ENCODE assay signal across 18 cellular contexts in genomic region chr7:100017875-100018274, GRCh38. TPM values are rescaled to one million over a fixed set of nuclear protein-coding genes. Genes with fewer than 3 reads are reported as not detected.
DNase-seq lines count a peak whose midpoint lies in the region; ATAC-seq, FAIRE-seq and TF ChIP-seq lines count a peak whose summit lies in the region.
"Had no signal": no experiment of that assay in that cellular context is flagged by ENCODE, and none has a peak within 500 bp of the region (broad histone marks: within the 10 kb centered on the region; RNA-seq: fewer than 3 reads in every experiment).

No MANE protein-coding gene starts in this region.

- H3K27me3 Mint-ChIP-seq in activated CD4-positive, alpha-beta T cell treated with anti-CD3 and anti-CD28 coated beads for 36 hours, result no peaks in the 10 kb centered on the region
- no peaks in the 10 kb centered on the region for H3K27me3 Mint-ChIP-seq in activated CD4-positive, alpha-beta T cell treated with anti-CD3 and anti-CD28 coated beads, Interleukin-2, amount 10 ng/mL, durations not matched to agents 24 days and 14 days

- no peak for FAIRE-seq in HepG2 (lab: Jason Lieb, UNC)
- FAIRE-seq: colon, small intestine had no signal

- CTCF ChIA-PET in activated CD4-positive, alpha-beta T cell treated with anti-CD3 and anti-CD28 coated beads for 36 hours (lab: Charles Lee), result interaction anchor here (1.2 kb wide), 1 partner anchor 105 kb away, joined by 3 read pairs; no protein-coding TSS in a partner anchor
- CTCF ChIA-PET in HepG2 (lab: Yijun Ruan, JAX; ENCODE audit: low intra/inter-chr PET ratio, low total read pairs), result no interaction called here

- H4K20me1 ChIP-seq in HepG2 (ENCODE audit: insufficient read depth, low read length), result peaks cover 28% of the 10 kb centered on the region
- H4K20me1 ChIP-seq in smooth muscle cell (ENCODE audit: low read depth), result peaks cover 58% of the 10 kb centered on the region

- H3K79me2 ChIP-seq in HepG2 (ENCODE audit: insufficient read depth, low read length), result peaks cover 69% of the 10 kb centered on the region
- peaks cover 69% of the 10 kb centered on the region for H3K79me2 ChIP-seq in smooth muscle cell (ENCODE audit: low read depth)

- BruUV-seq in HepG2 (replicated peaks; lab: Mats Ljungman, UMichigan), result no TSS peak

- H3K4me2 ChIP-seq in HepG2 (ENCODE audit: low read depth, low read length), result peak overlapping the region; percentile 90
- no peak overlapping the region for H3K4me2 ChIP-seq in smooth muscle cell

- peaks cover 6 to 22% of the 10 kb centered on the region in 2 experiments for H3K36me3 ChIP-seq in HepG2 (replicated peaks in 1 of 2; ENCODE audit: control insufficient read depth in 1 of 2, insufficient read depth in 2 of 2, low read length in 2 of 2)
- H3K36me3 ChIP-seq in smooth muscle cell (ENCODE audit: low read depth), result no peaks in the 10 kb centered on the region
- H3K36me3 ChIP-seq: thyroid gland had no signal

- no peaks in the 10 kb centered on the region for H3K9me3 ChIP-seq in HepG2 (ENCODE audit: low read length)
- H3K9me3 ChIP-seq in smooth muscle cell (replicated peaks; ENCODE audit: low read depth), result no peaks in the 10 kb centered on the region
- H3K9me3 ChIP-seq: thyroid gland had no signal

- H3K27me3 ChIP-seq in HepG2 (ENCODE audit: control insufficient read depth in 1 of 2, insufficient read depth in 2 of 2, low read length in 2 of 2) (no peaks in the 10 kb centered on the region; a peak in 1 of 5 replicates), smooth muscle cell (ENCODE audit: low read depth) (no peaks in the 10 kb centered on the region)
- H3K27me3 ChIP-seq: thyroid gland had no signal

- no peak; a peak in 1 of 4 replicates for TF ChIP-seq POLR2A in HepG2 (IDR thresholded peaks at IDR 0.05; ENCODE audit: insufficient read depth in 1 of 2, low read depth in 2 of 2, low read length in 2 of 2)

- ATAC-seq in activated CD4-positive, alpha-beta T cell treated with anti-CD3 and anti-CD28 coated beads for 36 hours, result no peak
- ATAC-seq in HepG2 (no peak), HG02763 (IDR thresholded peaks at IDR 0.05; ENCODE audit: unreplicated experiment) (no peak)

- intact Hi-C loops in activated CD4-positive, alpha-beta T cell treated with anti-CD3 and anti-CD28 coated beads for 36 hours (cut with DNase I, micrococcal nuclease), result loop anchor here (5.0 to 10.0 kb wide), 3 partner anchors 34 to 527 kb away; partner anchors contain the start of gene ZNF3 (in 1 of the 2)
- intact Hi-C loops in activated CD4-positive, alpha-beta T cell treated with anti-CD3 and anti-CD28 coated beads, Interleukin-2, amount 10 ng/mL, durations not matched to agents 24 days and 14 days (cut with micrococcal nuclease), result loop anchor here (5.0 to 10.0 kb wide), 3 partner anchors 34 to 463 kb away; partner anchors contain the start of genes FAM200A, MBLAC1 and ZNF655
- intact Hi-C loops in HepG2 (cut with micrococcal nuclease; ENCODE audit: unreplicated experiment), result loop anchor here (2.0 kb wide), 1 partner anchor 21 kb away; no protein-coding TSS in a partner anchor

- in situ Hi-C loops in HepG2 (cut with HindIII; ENCODE audit: extremely low pct_ligation_motif_present, low pct_unique_long_range_greater_than_20kb), result no loop called here

- 85% methylated on average over 5 of the region's 5 CpGs for WGBS in HepG2 (ENCODE audit: low lambda C conversion rate)
- WGBS in smooth muscle cell (ENCODE audit: low lambda C conversion rate), result 94% methylated on average over 5 of the region's 5 CpGs

- POLR2A ChIA-PET in activated CD4-positive, alpha-beta T cell treated with anti-CD3 and anti-CD28 coated beads for 36 hours (lab: Charles Lee), result no interaction called here
- POLR2A ChIA-PET in HepG2 (lab: Yijun Ruan, JAX), result interaction anchor here (0.7 to 6.6 kb wide), 6 partner anchors 9 to 42 kb away, joined by 3 to 212 read pairs (median 6); partner anchors contain the start of gene ZSCAN21

- H3K27ac ChIP-seq in angular gyrus (ENCODE audit: low read depth, low read length) (peak overlapping the region; percentile 97), HepG2 (ENCODE audit: extremely low read length, insufficient read depth, low read length) (peak overlapping the region; percentile 93), smooth muscle cell (ENCODE audit: low read depth) (no peak overlapping the region)
- H3K27ac ChIP-seq: thyroid gland had no signal

- H3K36me3 Mint-ChIP-seq in activated CD4-positive, alpha-beta T cell treated with anti-CD3 and anti-CD28 coated beads for 36 hours (ENCODE audit: low read depth), result peaks cover 34% of the 10 kb centered on the region
- peaks cover 30% of the 10 kb centered on the region for H3K36me3 Mint-ChIP-seq in activated CD4-positive, alpha-beta T cell treated with anti-CD3 and anti-CD28 coated beads, Interleukin-2, amount 10 ng/mL, durations not matched to agents 24 days and 14 days (ENCODE audit: low read depth)

- peaks cover 66% of the 10 kb centered on the region for H3K4me1 Mint-ChIP-seq in activated CD4-positive, alpha-beta T cell treated with anti-CD3 and anti-CD28 coated beads for 36 hours
- H3K4me1 Mint-ChIP-seq in activated CD4-positive, alpha-beta T cell treated with anti-CD3 and anti-CD28 coated beads, Interleukin-2, amount 10 ng/mL, durations not matched to agents 24 days and 14 days, result peaks cover 36% of the 10 kb centered on the region

- TF ChIP-seq CTCF in HepG2 (CRISPR knock-in tag; IDR thresholded peaks at IDR 0.05), result no peak
- no peak for TF ChIP-seq CTCF in smooth muscle cell (IDR thresholded peaks at IDR 0.05; ENCODE audit: borderline replicate concordance, insufficient read depth, poor library complexity, severe bottlenecking)

- no peaks in the 10 kb centered on the region for H3F3A ChIP-seq in smooth muscle cell (ENCODE audit: low read depth)

- no peak overlapping the region for H2AFZ ChIP-seq in HepG2 (ENCODE audit: low read length)
- H2AFZ ChIP-seq in smooth muscle cell (ENCODE audit: low read depth), result no peak overlapping the region

- no peak overlapping the region for H3K4me3 Mint-ChIP-seq in activated CD4-positive, alpha-beta T cell treated with anti-CD3 and anti-CD28 coated beads for 36 hours
- no peak overlapping the region for H3K4me3 Mint-ChIP-seq in activated CD4-positive, alpha-beta T cell treated with anti-CD3 and anti-CD28 coated beads, Interleukin-2, amount 10 ng/mL, durations not matched to agents 24 days and 14 days

- H3K9ac ChIP-seq in HepG2 (ENCODE audit: insufficient read depth, low read depth, low read length), result peak overlapping the region; percentile 94
- no peak overlapping the region for H3K9ac ChIP-seq in smooth muscle cell (ENCODE audit: low read depth)

- DNase-seq in activated CD4-positive, alpha-beta T cell treated with anti-CD3 and anti-CD28 coated beads for 36 hours, result no peak
- no peak for DNase-seq in activated CD4-positive, alpha-beta T cell treated with anti-CD3 and anti-CD28 coated beads, Interleukin-2, amount 10 ng/mL, durations not matched to agents 24 days and 14 days
- DNase-seq in HepG2 (ENCODE audit: low spot score) (no peak), smooth muscle cell (lab: John Stamatoyannopoulos, UW; ENCODE audit: unreplicated experiment) (no peak), NCI-H446 (lab: John Stamatoyannopoulos, UW) (no peak), activated gamma-delta T cell treated with Interleukin-2 at 50 U/mL for 16 hours (no peak)
- DNase-seq: 8988T; activated CD4-positive, alpha-beta T cell treated with anti-CD3 and anti-CD28 coated beads for 1 hour; activated gamma-delta T cell; COR-L47; NCI-H1092; NCI-H2171 treated with DMSO at 0.1 percent for 48 hours had no signal

- no peak for TF ChIP-seq RAD21 in HepG2 (CRISPR knock-in tag; IDR thresholded peaks at IDR 0.05)

- H3K4me1 ChIP-seq in HepG2 (ENCODE audit: insufficient read depth, low read length) (peaks cover 82% of the 10 kb centered on the region), smooth muscle cell (ENCODE audit: low read depth) (peaks cover 10% of the 10 kb centered on the region)

- H3K4me3 ChIP-seq in HepG2 (replicated peaks in 1 of 3; ENCODE audit: insufficient read depth in 1 of 3, low read depth in 2 of 3, low read length in 3 of 3) (peak overlapping the region; percentile 92 to 94 (median 93); a peak in 4 of 6 replicates), smooth muscle cell (peak overlapping the region; percentile 94)
- H3K4me3 ChIP-seq: thyroid gland had no signal

- H3K27ac Mint-ChIP-seq in activated CD4-positive, alpha-beta T cell treated with anti-CD3 and anti-CD28 coated beads for 36 hours, result peak overlapping the region; percentile 34
- H3K27ac Mint-ChIP-seq in activated CD4-positive, alpha-beta T cell treated with anti-CD3 and anti-CD28 coated beads, Interleukin-2, amount 10 ng/mL, durations not matched to agents 24 days and 14 days, result no peak overlapping the region

- H3K9me3 Mint-ChIP-seq in activated CD4-positive, alpha-beta T cell treated with anti-CD3 and anti-CD28 coated beads for 36 hours (ENCODE audit: low read depth), result no peaks in the 10 kb centered on the region
- no peaks in the 10 kb centered on the region for H3K9me3 Mint-ChIP-seq in activated CD4-positive, alpha-beta T cell treated with anti-CD3 and anti-CD28 coated beads, Interleukin-2, amount 10 ng/mL, durations not matched to agents 24 days and 14 days

- TF ChIP-seq EP300 in HepG2 (IDR thresholded peaks at IDR 0.05; ENCODE audit: low read depth in 2 of 2, low read length in 2 of 2) (no peak), HepG2 (CRISPR knock-in tag; IDR thresholded peaks at IDR 0.05; ENCODE audit: borderline replicate concordance) (no peak)

RNA-seq across cellular contexts. Expression of gene ZKSCAN1, which starts 2.5 kb away (rescaled TPM):
- 10 to 100 TPM; 45.2 to 62.9 TPM for total RNA-seq in activated CD4-positive, alpha-beta T cell treated with anti-CD3 and anti-CD28 coated beads for 36 hours
- 54.8 and 56.3 TPM in 2 replicates for total RNA-seq in activated CD4-positive, alpha-beta T cell treated with anti-CD3 and anti-CD28 coated beads, Interleukin-2, amount 10 ng/mL, durations not matched to agents 24 days and 14 days
- total RNA-seq in HepG2 (2016; rRNA removed; fragmentation: Illumina TruSeq; extraction: Trizol) (60.6 and 64.5 TPM in 2 replicates), smooth muscle cell (32.2 and 43.9 TPM in 2 replicates)
- 591 and 606 TPM in 2 replicates for total RNA-seq in HepG2 (2016; cell fraction: cytosol; rRNA removed; fragmentation: Illumina TruSeq; extraction: Trizol; ENCODE audit: low read depth)
- total RNA-seq in HepG2 (2016; cell fraction: insoluble cytoplasmic fraction; rRNA removed; fragmentation: Illumina TruSeq; extraction: Trizol), result 52.3 and 68.3 TPM in 2 replicates
- 187 and 224 TPM in 2 replicates for total RNA-seq in HepG2 (2016; cell fraction: membrane; rRNA removed; fragmentation: Illumina TruSeq; extraction: Trizol)
- 44.7 and 53.4 TPM in 2 replicates for total RNA-seq in HepG2 (2016; cell fraction: nucleus; rRNA removed; fragmentation: Illumina TruSeq; extraction: Trizol)
- polyA plus RNA-seq in HepG2 (2011; rRNA removed) (46.0 and 46.4 TPM in 2 replicates), smooth muscle cell (25.4 and 26.0 TPM in 2 replicates)
- 21.4 and 28.4 TPM in 2 replicates for polyA plus RNA-seq in HepG2 (2011; cell fraction: cytosol; rRNA removed)
- 34.0 and 37.5 TPM in 2 replicates for polyA plus RNA-seq in HepG2 (2011; cell fraction: nucleus; rRNA removed)
- polyA plus RNA-seq in HepG2 (2012), result 28.8 and 32.8 TPM in 2 replicates
- 2.2 and 2.3 TPM in 2 replicates for polyA plus RNA-seq in HepG2 (2016; cell fraction: cytosol; fragmentation: Illumina TruSeq; extraction: Trizol; ENCODE audit: low read depth)
- polyA plus RNA-seq in HepG2 (2016; cell fraction: insoluble cytoplasmic fraction; fragmentation: Illumina TruSeq; extraction: Trizol; ENCODE audit: low read depth), result 25.2 and 27.2 TPM in 2 replicates
- 4.6 and 5.7 TPM in 2 replicates for polyA plus RNA-seq in HepG2 (2016; cell fraction: membrane; fragmentation: Illumina TruSeq; extraction: Trizol; ENCODE audit: low read depth)
- polyA plus RNA-seq in HepG2 (2016; cell fraction: nucleus; fragmentation: Illumina TruSeq; extraction: Trizol; ENCODE audit: insufficient read depth, low read depth), result 83.3 and 87.6 TPM in 2 replicates
- 56.7 and 119 TPM in 2 replicates for polyA minus RNA-seq in HepG2 (2011; rRNA and poly(A)+ RNA removed; ENCODE audit: low replicate concordance)
- polyA minus RNA-seq in HepG2 (2011; cell fraction: cytosol; rRNA and poly(A)+ RNA removed), result 60.1 and 60.2 TPM in 2 replicates
- polyA minus RNA-seq in HepG2 (2011; cell fraction: nucleus; rRNA and poly(A)+ RNA removed), result 53.6 and 70.4 TPM in 2 replicates

RNA-seq across cellular contexts. Expression of gene ZSCAN21, which starts 31.7 kb away (rescaled TPM):
- total RNA-seq in activated CD4-positive, alpha-beta T cell treated with anti-CD3 and anti-CD28 coated beads for 36 hours, result 1 to 10 TPM; 6.4 to 7.4 TPM
- 8.0 TPM in 2 replicates for total RNA-seq in activated CD4-positive, alpha-beta T cell treated with anti-CD3 and anti-CD28 coated beads, Interleukin-2, amount 10 ng/mL, durations not matched to agents 24 days and 14 days
- total RNA-seq in HepG2 (2016; rRNA removed; fragmentation: Illumina TruSeq; extraction: Trizol) (10.0 and 11.8 TPM in 2 replicates), smooth muscle cell (11.3 and 12.1 TPM in 2 replicates)
- total RNA-seq in HepG2 (2016; cell fraction: cytosol; rRNA removed; fragmentation: Illumina TruSeq; extraction: Trizol; ENCODE audit: low read depth), result 3.2 and 3.8 TPM in 2 replicates
- 9.0 and 11.1 TPM in 2 replicates for total RNA-seq in HepG2 (2016; cell fraction: insoluble cytoplasmic fraction; rRNA removed; fragmentation: Illumina TruSeq; extraction: Trizol)
- total RNA-seq in HepG2 (2016; cell fraction: membrane; rRNA removed; fragmentation: Illumina TruSeq; extraction: Trizol), result 5.6 and 5.8 TPM in 2 replicates
- total RNA-seq in HepG2 (2016; cell fraction: nucleus; rRNA removed; fragmentation: Illumina TruSeq; extraction: Trizol), result 6.2 and 6.3 TPM in 2 replicates
- polyA plus RNA-seq in HepG2 (2011; rRNA removed) (7.0 and 8.5 TPM in 2 replicates), smooth muscle cell (15.3 and 17.5 TPM in 2 replicates)
- polyA plus RNA-seq in HepG2 (2011; cell fraction: cytosol; rRNA removed), result 6.5 and 7.7 TPM in 2 replicates
- polyA plus RNA-seq in HepG2 (2011; cell fraction: nucleus; rRNA removed), result 4.4 and 4.7 TPM in 2 replicates
- 5.6 and 6.7 TPM in 2 replicates for polyA plus RNA-seq in HepG2 (2012)
- polyA plus RNA-seq in HepG2 (2016; cell fraction: cytosol; fragmentation: Illumina TruSeq; extraction: Trizol; ENCODE audit: low read depth), result 1.5 and 1.7 TPM in 2 replicates
- polyA plus RNA-seq in HepG2 (2016; cell fraction: insoluble cytoplasmic fraction; fragmentation: Illumina TruSeq; extraction: Trizol; ENCODE audit: low read depth), result 10.0 and 11.5 TPM in 2 replicates
- 3.1 and 3.5 TPM in 2 replicates for polyA plus RNA-seq in HepG2 (2016; cell fraction: membrane; fragmentation: Illumina TruSeq; extraction: Trizol; ENCODE audit: low read depth)
- polyA plus RNA-seq in HepG2 (2016; cell fraction: nucleus; fragmentation: Illumina TruSeq; extraction: Trizol; ENCODE audit: insufficient read depth, low read depth), result 8.6 and 9.3 TPM in 2 replicates
- polyA minus RNA-seq in HepG2 (2011; rRNA and poly(A)+ RNA removed; ENCODE audit: low replicate concordance), result 4.0 and 4.9 TPM in 2 replicates
- polyA minus RNA-seq in HepG2 (2011; cell fraction: cytosol; rRNA and poly(A)+ RNA removed), result 2.6 and 5.7 TPM in 2 replicates
- 3.1 and 4.2 TPM in 2 replicates for polyA minus RNA-seq in HepG2 (2011; cell fraction: nucleus; rRNA and poly(A)+ RNA removed)

RNA-seq across cellular contexts. Expression of gene AZGP1, which starts 42.0 kb away (rescaled TPM):
- total RNA-seq in activated CD4-positive, alpha-beta T cell treated with anti-CD3 and anti-CD28 coated beads for 36 hours, result not detected
- total RNA-seq in activated CD4-positive, alpha-beta T cell treated with anti-CD3 and anti-CD28 coated beads, Interleukin-2, amount 10 ng/mL, durations not matched to agents 24 days and 14 days, result not detected in 2 replicates
- 37.9 and 93.8 TPM in 2 replicates for total RNA-seq in HepG2 (2016; rRNA removed; fragmentation: Illumina TruSeq; extraction: Trizol)
- total RNA-seq in HepG2 (2016; cell fraction: cytosol; rRNA removed; fragmentation: Illumina TruSeq; extraction: Trizol; ENCODE audit: low read depth), result 17.8 and 20.7 TPM in 2 replicates
- total RNA-seq in HepG2 (2016; cell fraction: insoluble cytoplasmic fraction; rRNA removed; fragmentation: Illumina TruSeq; extraction: Trizol), result 36.6 and 104 TPM in 2 replicates
- 16.5 and 17.6 TPM in 2 replicates for total RNA-seq in HepG2 (2016; cell fraction: membrane; rRNA removed; fragmentation: Illumina TruSeq; extraction: Trizol)
- total RNA-seq in HepG2 (2016; cell fraction: nucleus; rRNA removed; fragmentation: Illumina TruSeq; extraction: Trizol), result 82.9 and 93.6 TPM in 2 replicates
- polyA plus RNA-seq in HepG2 (2011; rRNA removed), result 229 and 265 TPM in 2 replicates
- polyA plus RNA-seq in HepG2 (2011; cell fraction: cytosol; rRNA removed), result 243 and 259 TPM in 2 replicates
- polyA plus RNA-seq in HepG2 (2011; cell fraction: nucleus; rRNA removed), result 151 and 156 TPM in 2 replicates
- 168 and 224 TPM in 2 replicates for polyA plus RNA-seq in HepG2 (2012)
- polyA plus RNA-seq in HepG2 (2016; cell fraction: cytosol; fragmentation: Illumina TruSeq; extraction: Trizol; ENCODE audit: low read depth), result 16.8 and 19.6 TPM in 2 replicates
- 41.6 and 42.5 TPM in 2 replicates for polyA plus RNA-seq in HepG2 (2016; cell fraction: insoluble cytoplasmic fraction; fragmentation: Illumina TruSeq; extraction: Trizol; ENCODE audit: low read depth)
- polyA plus RNA-seq in HepG2 (2016; cell fraction: membrane; fragmentation: Illumina TruSeq; extraction: Trizol; ENCODE audit: low read depth), result 14.9 and 16.4 TPM in 2 replicates
- 151 and 165 TPM in 2 replicates for polyA plus RNA-seq in HepG2 (2016; cell fraction: nucleus; fragmentation: Illumina TruSeq; extraction: Trizol; ENCODE audit: insufficient read depth, low read depth)
- polyA minus RNA-seq in HepG2 (2011; rRNA and poly(A)+ RNA removed; ENCODE audit: low replicate concordance), result 107 TPM in 1 of 2 replicates, not detected in the other
- polyA minus RNA-seq in HepG2 (2011; cell fraction: cytosol; rRNA and poly(A)+ RNA removed), result 58.9 and 79.4 TPM in 2 replicates
- polyA minus RNA-seq in HepG2 (2011; cell fraction: nucleus; rRNA and poly(A)+ RNA removed), result 47.1 and 78.2 TPM in 2 replicates
- 0.94 and 4.5 TPM in 2 replicates for total RNA-seq in smooth muscle cell
- polyA plus RNA-seq in smooth muscle cell, result not detected in 2 replicates
- total RNA-seq: mononuclear cell had no signal
